ENCODE assay signal across 9 cellular contexts in the genomic region with DNA sequence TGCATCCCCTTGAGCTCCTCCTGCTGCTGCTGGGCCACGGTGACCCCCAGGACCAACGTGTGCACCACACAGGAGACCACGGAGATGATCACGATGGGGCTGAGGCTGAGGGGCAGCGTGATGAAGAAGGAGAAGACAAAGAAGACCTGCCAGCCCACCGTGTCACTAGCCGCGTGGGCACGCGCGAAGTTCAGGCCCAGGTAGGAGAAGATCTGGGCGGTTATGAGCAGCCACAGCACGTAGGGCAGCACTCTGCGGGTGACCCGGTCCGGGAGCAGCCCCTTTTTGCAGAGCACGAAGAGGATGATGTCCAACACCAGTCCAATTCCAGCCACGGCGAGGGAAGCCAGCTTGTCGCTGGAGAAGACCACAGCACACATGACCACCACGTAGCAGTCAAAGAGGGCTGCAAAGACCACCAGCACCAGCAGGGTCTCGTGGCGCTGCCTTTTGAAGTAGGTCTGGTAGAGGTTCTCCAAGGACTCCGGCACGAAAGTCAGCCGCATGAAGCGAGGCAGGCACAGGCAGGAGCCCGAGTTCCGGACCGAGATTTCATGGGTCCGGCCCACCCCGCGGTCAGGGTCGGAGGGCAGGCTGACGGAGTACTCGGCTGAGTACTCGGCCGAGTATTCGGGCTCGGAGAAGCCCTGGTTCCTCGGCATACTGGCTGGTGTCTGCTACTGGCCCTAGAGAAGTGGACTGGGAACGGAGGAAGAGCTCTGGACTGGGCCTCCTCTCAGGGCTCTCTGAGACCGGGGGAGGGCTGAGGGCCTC. TPM values are rescaled to one million over a fixed set of nuclear protein-coding genes. Genes with fewer than 3 reads are reported as not detected.
A peak's percentile ranks its signal among the peaks of the same experiment; 100 is the strongest.
DNase-seq lines count a peak whose midpoint lies in the region; FAIRE-seq and TF ChIP-seq lines count a peak whose summit lies in the region.
"Had no signal": no experiment of that assay in that cellular context is flagged by ENCODE, and none has a peak within 500 bp of the region (broad histone marks: within the 10 kb centered on the region; RNA-seq: fewer than 3 reads in every experiment).

No MANE protein-coding gene starts in this region.

- H4K20me1 ChIP-seq in OCI-LY3 (ENCODE audit: insufficient read depth, low read length) (peaks cover 19% of the 10 kb centered on the region), H1 (replicated peaks in 1 of 2; ENCODE audit: control insufficient read depth in 1 of 2, insufficient read depth in 2 of 2, low read length in 2 of 2) (peaks cover 0 to 18% of the 10 kb centered on the region in 2 experiments)

- peaks cover 66% of the 10 kb centered on the region for H3K79me2 ChIP-seq in OCI-LY3 (ENCODE audit: low read length)
- H3K79me2 ChIP-seq in H1 (ENCODE audit: control insufficient read depth in 1 of 2, insufficient read depth in 2 of 2, low read length in 2 of 2) = peaks cover 0 to 5% of the 10 kb centered on the region in 2 experiments; a peak in 1 of 4 replicates

- peak overlapping the region; percentile 72; the same call in 1 of the 2 replicates for H2BK15ac ChIP-seq in H1 (ENCODE audit: low read length)

- H3K18ac ChIP-seq in H1 (ENCODE audit: extremely low read depth, low read length) = no peak overlapping the region

- H3K4me3 Mint-ChIP-seq in CD4-positive, alpha-beta memory T cell = peak overlapping the region; percentile 91 to 97 (median 94)

- peak overlapping the region; percentile 83 to 94 (median 88) for H3K27ac Mint-ChIP-seq in CD4-positive, alpha-beta memory T cell

- H3K14ac ChIP-seq in H1 (ENCODE audit: insufficient read length) = no peak overlapping the region

- 91% methylated on average over 43 of the region's 43 CpGs; no CpG with 5 or more reads in 1 of the 2 experiments for WGBS in H1 (ENCODE audit: extremely low coverage in 1 of 2, insufficient coverage in 1 of 2, insufficient read length in 1 of 2, insufficient replicate concordance in 2 of 2, low coverage in 1 of 2, low lambda C conversion rate in 2 of 2, missing lambda C conversion rate in 1 of 2), 2 experiments
- WGBS in ovary, 3 donors = 52 to 55% (median 54%) methylated on average over 43 of the region's 43 CpGs

- H2BK12ac ChIP-seq in H1 (ENCODE audit: low read depth, low read length) = no peak overlapping the region

- H2BK5ac ChIP-seq in H1 (ENCODE audit: low read depth, low read length) = 0 out of 2 replicates have a peak overlapping the region, but pooled peaks have one; percentile 16

- H4K8ac ChIP-seq in H1 (ENCODE audit: extremely low read depth, insufficient read depth, low read length) = no peak overlapping the region

- H3K23ac ChIP-seq in H1 (ENCODE audit: insufficient read length) = no peak overlapping the region

- no peaks in the 10 kb centered on the region for H3K27me3 ChIP-seq in CD4-positive, alpha-beta memory T cell (ENCODE audit: insufficient read depth, low read length)
- no peaks in the 10 kb centered on the region for H3K27me3 ChIP-seq in OCI-LY3 (ENCODE audit: low read depth, low read length)
- no peaks in the 10 kb centered on the region; a peak in 2 of 7 replicates for H3K27me3 ChIP-seq in H1 (replicated peaks in 1 of 4; ENCODE audit: control insufficient read depth in 3 of 4, extremely low read depth in 1 of 4, insufficient read depth in 3 of 4, low read length in 3 of 4)
- H3K27me3 ChIP-seq in ovary = no peaks in the 10 kb centered on the region

- intact Hi-C loops in CD4-positive, alpha-beta memory T cell (cut with micrococcal nuclease) = loop anchor here (1.0 kb wide), 1 partner anchor 54 kb away; no protein-coding TSS in a partner anchor
- intact Hi-C loops in ovary (cut with DNase I) = loop anchor here in 1 of 4 donors (5.0 kb wide), 2 partner anchors 41 to 61 kb away; no protein-coding TSS in a partner anchor

- peaks cover 7% of the 10 kb centered on the region for H3K79me1 ChIP-seq in H1 (ENCODE audit: low read depth, low read length)

- peaks cover 0 to 2% (median 0%) of the 10 kb centered on the region in 8 donors for H3K9me3 Mint-ChIP-seq in CD4-positive, alpha-beta memory T cell

- H2AK5ac ChIP-seq in H1 (ENCODE audit: low read depth, low read length) = peak overlapping the region; percentile 45; the same call in 1 of the 2 replicates

- TF ChIP-seq EP300 in H1 (IDR thresholded peaks at IDR 0.05; ENCODE audit: borderline replicate concordance in 1 of 2, low read depth in 2 of 2, low read length in 2 of 2) = no peak
- TF ChIP-seq EP300 in ovary (IDR thresholded peaks at IDR 0.05) = no peak

- H3K56ac ChIP-seq in H1 (replicated peaks; ENCODE audit: insufficient read length, low read depth, low read length) = no peak overlapping the region

- no peak overlapping the region for H4K5ac ChIP-seq in H1 (ENCODE audit: insufficient read length, low read depth, low read length)

- H3K4me3 ChIP-seq in CD4-positive, alpha-beta memory T cell (ENCODE audit: low read length in 2 of 2) = peak overlapping the region; percentile 49 to 62
- H3K4me3 ChIP-seq in OCI-LY3 (ENCODE audit: low read length) (peak overlapping the region; percentile 85), H1 (ENCODE audit: extremely low read depth in 1 of 4, insufficient read depth in 2 of 4, low read depth in 3 of 4, low read length in 4 of 4) (peak overlapping the region in 3 of 4 experiments; percentile 42 to 76 (median 43); a peak in 4 of 8 replicates), ovary (peak overlapping the region; percentile 68)

- peak in 1 of 5 donors; percentile 6 for DNase-seq in CD4-positive, alpha-beta memory T cell
- DNase-seq in H1 (ENCODE audit: low read depth in 1 of 2, low spot score in 2 of 2) (no peak), ovary (peak in 1 of 5 donors; percentile 52), GM19239 (ENCODE audit: insufficient read length, low spot score) (no peak), middle frontal gyrus (ENCODE audit: extremely low spot score, low spot score) (no peak), GDM1 (lab: John Stamatoyannopoulos, UW) (no peak), iPS-NIHi11 (ENCODE audit: low spot score) (no peak)
- DNase-seq: MV-4-11 had no signal

- no peak for TF ChIP-seq POLR2A in H1 (IDR thresholded peaks at IDR 0.05; ENCODE audit: control extremely low read depth in 1 of 2, low read depth in 2 of 2, low read length in 2 of 2)
- no peak for TF ChIP-seq POLR2A in ovary (IDR thresholded peaks at IDR 0.05)

- H3K27ac ChIP-seq in CD4-positive, alpha-beta memory T cell (ENCODE audit: low read depth, low read length) = peak overlapping the region; percentile 35
- no peak overlapping the region for H3K27ac ChIP-seq in OCI-LY3 (ENCODE audit: low read length)
- no peak overlapping the region for H3K27ac ChIP-seq in H1 (ENCODE audit: low read depth, low read length)
- peak overlapping the region in 1 of 2 donors; percentile 79 for H3K27ac ChIP-seq in ovary

- TF ChIP-seq RAD21 in H1 (IDR thresholded peaks at IDR 0.05 in 1 of 2, conservative IDR thresholded peaks at IDR 0.05 in 1 of 2; ENCODE audit: low read depth in 2 of 2, low read length in 2 of 2) = no peak

- H3K4ac ChIP-seq in H1 (replicated peaks; ENCODE audit: insufficient read length, low read depth, low read length) = no peak overlapping the region

- POLR2A ChIA-PET in CD4-positive, alpha-beta memory T cell (lab: Charles Lee; ENCODE audit: partially characterized antibody) = interaction anchor here (0.5 to 1.2 kb wide), 3 partner anchors 44 to 527 kb away, joined by 4 to 8 read pairs (median 5); partner anchors contain the start of genes CENPO and PTRHD1
- POLR2A ChIA-PET in H1 (lab: Charles Lee; ENCODE audit: partially characterized antibody) = interaction anchor here (1.2 kb wide), 1 partner anchor 8 kb away, joined by 3 read pairs; no protein-coding TSS in a partner anchor

- H2BK20ac ChIP-seq in H1 (ENCODE audit: low read length) = 0 out of 2 replicates have a peak overlapping the region, but pooled peaks have one; percentile 18

- CTCF ChIA-PET in CD4-positive, alpha-beta memory T cell (lab: Charles Lee; ENCODE audit: partially characterized antibody) = interaction anchor here (0.6 to 1.0 kb wide), 2 partner anchors 57 to 90 kb away, joined by 3 to 5 read pairs; no protein-coding TSS in a partner anchor
- CTCF ChIA-PET in H1 (lab: Charles Lee; ENCODE audit: partially characterized antibody) = interaction anchor here (0.5 to 2.2 kb wide), 4 partner anchors 9 to 60 kb away, joined by 3 to 6 read pairs (median 3); no protein-coding TSS in a partner anchor

- no peaks in the 10 kb centered on the region for H3K27me3 Mint-ChIP-seq in CD4-positive, alpha-beta memory T cell

- no peak for FAIRE-seq in H1 (lab: Jason Lieb, UNC)
- FAIRE-seq in GM19239 (lab: Jason Lieb, UNC) = no peak

- TF ChIP-seq CTCF in OCI-LY3 (IDR thresholded peaks at IDR 0.05; ENCODE audit: low read depth, low read length) (no peak), H1 (IDR thresholded peaks at IDR 0.05; ENCODE audit: control extremely low read depth in 1 of 3, insufficient read depth in 1 of 3, low read depth in 1 of 3, low read length in 3 of 3) (no peak), ovary (IDR thresholded peaks at IDR 0.05) (no peak)

- peaks cover 23 to 43% (median 33%) of the 10 kb centered on the region in 4 donors for H3K4me1 Mint-ChIP-seq in CD4-positive, alpha-beta memory T cell

- no peaks in the 10 kb centered on the region for H3K36me3 ChIP-seq in CD4-positive, alpha-beta memory T cell (ENCODE audit: insufficient read depth, low read length)
- H3K36me3 ChIP-seq in OCI-LY3 (replicated peaks; ENCODE audit: low read depth, low read length) = peaks cover 29% of the 10 kb centered on the region
- no peaks in the 10 kb centered on the region for H3K36me3 ChIP-seq in H1 (ENCODE audit: control insufficient read depth in 2 of 4, insufficient read depth in 4 of 4, low read length in 3 of 4)
- H3K36me3 ChIP-seq in ovary = no peaks in the 10 kb centered on the region

- H3K9ac ChIP-seq in OCI-LY3 (ENCODE audit: low read length) (peak overlapping the region; percentile 80; the same call in 1 of the 2 replicates), H1 (replicated peaks in 1 of 4; ENCODE audit: extremely low read depth in 1 of 4, low read depth in 3 of 4, low read length in 3 of 4) (no peak overlapping the region)

- peaks cover 0 to 8% of the 10 kb centered on the region in 2 donors for H3K36me3 Mint-ChIP-seq in CD4-positive, alpha-beta memory T cell

- peaks cover 3% of the 10 kb centered on the region; the same call in 1 of the 2 replicates for H3K23me2 ChIP-seq in H1 (ENCODE audit: low read depth, low read length)

- no peaks in the 10 kb centered on the region for H3K9me3 ChIP-seq in CD4-positive, alpha-beta memory T cell (ENCODE audit: control insufficient read depth in 1 of 2, low read length in 2 of 2)
- no peaks in the 10 kb centered on the region for H3K9me3 ChIP-seq in OCI-LY3 (ENCODE audit: insufficient read depth, low read length)
- no peaks in the 10 kb centered on the region for H3K9me3 ChIP-seq in H1 (ENCODE audit: insufficient read depth in 2 of 2, low read depth in 1 of 2, low read length in 1 of 2)
- H3K9me3 ChIP-seq in ovary = no peaks in the 10 kb centered on the region

- no peak overlapping the region for H2BK120ac ChIP-seq in H1 (replicated peaks; ENCODE audit: low read depth, low read length)

- no peak overlapping the region for H2AFZ ChIP-seq in OCI-LY3 (ENCODE audit: low read depth, low read length)
- no peak overlapping the region for H2AFZ ChIP-seq in H1 (ENCODE audit: low read length)

- peaks cover 36% of the 10 kb centered on the region for H3K4me1 ChIP-seq in CD4-positive, alpha-beta memory T cell (ENCODE audit: insufficient read depth, low read length)
- peaks cover 11% of the 10 kb centered on the region; the same call in 1 of the 2 replicates for H3K4me1 ChIP-seq in OCI-LY3 (ENCODE audit: low read length)
- peaks cover 0 to 13% (median 3%) of the 10 kb centered on the region in 4 experiments; a peak in 5 of 7 replicates for H3K4me1 ChIP-seq in H1 (replicated peaks in 1 of 4; ENCODE audit: control insufficient read depth in 3 of 4, insufficient read depth in 4 of 4, low read length in 3 of 4)
- H3K4me1 ChIP-seq in ovary (ENCODE audit: insufficient read depth) = peaks cover 27% of the 10 kb centered on the region

- peak overlapping the region; percentile 86 for H3K4me2 ChIP-seq in OCI-LY3 (ENCODE audit: low read length)
- peak overlapping the region; percentile 72 to 78 for H3K4me2 ChIP-seq in H1 (ENCODE audit: insufficient read depth in 1 of 2, low read depth in 2 of 2, low read length in 2 of 2)

- H4K91ac ChIP-seq in H1 (replicated peaks; ENCODE audit: insufficient read length, low read length) = no peak overlapping the region

RNA-seq across cellular contexts. Expression of gene ADCY3, which starts 1.5 kb away (rescaled TPM):
- total RNA-seq in CD4-positive, alpha-beta memory T cell = 10 to 100 TPM; 14.7 to 14.9 TPM
- polyA plus RNA-seq in CD4-positive, alpha-beta memory T cell = 10 to 100 TPM in 1 of 2 donors, 1 to 10 TPM in 1; 9.2 to 15.0 TPM
- 50.5 and 52.9 TPM in 2 replicates for total RNA-seq in H1 (2021; fragmentation: NEBNext Ultra II Directional; extraction: Animal tissue kit (Norgen Biotek cat#: 25700))
- polyA plus RNA-seq in H1 (2011; rRNA removed) = 45.1 and 61.8 TPM in 2 replicates
- 42.3 TPM for polyA plus RNA-seq in H1 (2011; cell fraction: cytosol; rRNA removed)
- 128 TPM for polyA plus RNA-seq in H1 (2011; cell fraction: nucleus; rRNA removed)
- polyA plus RNA-seq in H1 (2012, experiment 1 of 2) = 29.0 to 39.1 TPM (median 33.5 TPM) in 4 replicates
- polyA plus RNA-seq in H1 (2012, experiment 2 of 2) = 22.5 TPM
- 38.2 TPM for polyA plus RNA-seq in H1 (2013, experiment 1 of 2)
- polyA plus RNA-seq in H1 (2013, experiment 2 of 2) = 35.0 TPM
- polyA minus RNA-seq in H1 (2011; rRNA and poly(A)+ RNA removed) = 92.2 and 116 TPM in 2 replicates
- polyA minus RNA-seq in H1 (2011; cell fraction: cytosol; rRNA and poly(A)+ RNA removed) = 37.3 TPM
- 53.5 TPM for polyA minus RNA-seq in H1 (2011; cell fraction: nucleus; rRNA and poly(A)+ RNA removed)
- 100 to 1,000 TPM in 3 of 7 donors, 10 to 100 TPM in 4; 27.1 to 150 (median 97.4) TPM for total RNA-seq in ovary
- 100 to 1,000 TPM in 1 of 2 donors, 10 to 100 TPM in 1; 65.1 to 104 TPM for polyA plus RNA-seq in ovary

RNA-seq across cellular contexts. Expression of gene DNAJC27, which starts 53.2 kb away (rescaled TPM):
- 10 to 100 TPM; 13.2 to 14.2 TPM for total RNA-seq in CD4-positive, alpha-beta memory T cell
- polyA plus RNA-seq in CD4-positive, alpha-beta memory T cell = 1 to 10 TPM; 3.1 to 3.8 TPM
- 3.7 and 4.5 TPM in 2 replicates for total RNA-seq in H1 (2021; fragmentation: NEBNext Ultra II Directional; extraction: Animal tissue kit (Norgen Biotek cat#: 25700))
- polyA plus RNA-seq in H1 (2011; rRNA removed) = 1.4 and 1.5 TPM in 2 replicates
- 2.6 TPM for polyA plus RNA-seq in H1 (2011; cell fraction: cytosol; rRNA removed)
- 2.0 TPM for polyA plus RNA-seq in H1 (2011; cell fraction: nucleus; rRNA removed)
- polyA plus RNA-seq in H1 (2012, experiment 1 of 2) = 1.7 to 2.8 TPM (median 2.0 TPM) in 4 replicates
- 0.68 TPM for polyA plus RNA-seq in H1 (2012, experiment 2 of 2)
- polyA plus RNA-seq in H1 (2013, experiment 1 of 2) = 2.7 TPM
- 2.5 TPM for polyA plus RNA-seq in H1 (2013, experiment 2 of 2)
- polyA minus RNA-seq in H1 (2011; rRNA and poly(A)+ RNA removed) = 3.1 and 4.4 TPM in 2 replicates
- 0.73 TPM for polyA minus RNA-seq in H1 (2011; cell fraction: cytosol; rRNA and poly(A)+ RNA removed)
- 3.3 TPM for polyA minus RNA-seq in H1 (2011; cell fraction: nucleus; rRNA and poly(A)+ RNA removed)
- total RNA-seq in ovary = 10 to 100 TPM; 10.2 to 17.6 (median 13.5) TPM
- polyA plus RNA-seq in ovary = 1 to 10 TPM; 6.0 to 8.7 TPM
